ENCODE assay signal across 9 cellular contexts in genomic region chr1:108828074-108828961, GRCh38. TPM values are rescaled to one million over a fixed set of nuclear protein-coding genes. Genes with fewer than 3 reads are reported as not detected.
DNase-seq lines count a peak whose midpoint lies in the region; ATAC-seq, FAIRE-seq and TF ChIP-seq lines count a peak whose summit lies in the region.
"Had no signal": no experiment of that assay in that cellular context is flagged by ENCODE, and none has a peak within 500 bp of the region (broad histone marks: within the 10 kb centered on the region; RNA-seq: fewer than 3 reads in every experiment).

No MANE protein-coding gene starts in this region.

- DNase-seq in NCI-H1436 (lab: John Stamatoyannopoulos, UW): peak; percentile 60
- DNase-seq in NCI-H1436 treated with DMSO at 0.1 percent for 48 hours (lab: John Stamatoyannopoulos, UW): no peak
- peak; percentile 83 for DNase-seq in LoVo (ENCODE audit: low spot score)
- DNase-seq in SK-N-DZ (ENCODE audit: low spot score): peak; percentile 81
- DNase-seq in activated naive CD4-positive, alpha-beta T cell treated with anti-CD3 and anti-CD28 coated beads, Interleukin-2, amount 50 U/mL, for 72 hours (ENCODE audit: low spot score in 2 of 2): peak; percentile 59 to 74
- peak; percentile 81 for DNase-seq in glomerular visceral epithelial cell (ENCODE audit: extremely low spot score)
- DNase-seq in pancreas: peak; percentile 56 to 81 (median 70)
- DNase-seq in thyroid gland: peak; percentile 75 to 83

- no peaks in the 10 kb centered on the region for H3K9me3 Mint-ChIP-seq in activated naive CD4-positive, alpha-beta T cell treated with anti-CD3 and anti-CD28 coated beads, Interleukin-2, amount 50 U/mL, for 72 hours

- FAIRE-seq in pancreas (lab: Jason Lieb, UNC): no peak

- no peaks in the 10 kb centered on the region for H3K36me3 ChIP-seq in pancreas
- no peaks in the 10 kb centered on the region for H3K36me3 ChIP-seq in thyroid gland
- H3K36me3 ChIP-seq: BLaER1 had no signal

- no peak for TF ChIP-seq POLR2A in thyroid gland (IDR thresholded peaks at IDR 0.05)

- no peaks in the 10 kb centered on the region for H3K4me1 ChIP-seq in pancreas
- peaks cover 0 to 15% of the 10 kb centered on the region in 2 donors for H3K4me1 ChIP-seq in thyroid gland

- intact Hi-C loops in pancreas (cut with DNase I) (loop anchor here in 1 of 3 donors (5.0 kb wide), 1 partner anchor 69 kb away; no protein-coding TSS in a partner anchor), thyroid gland (cut with DNase I) (loop anchor here (5.0 kb wide), 1 partner anchor 69 kb away; no protein-coding TSS in a partner anchor)

- ATAC-seq in activated naive CD4-positive, alpha-beta T cell treated with anti-CD3 and anti-CD28 coated beads, Interleukin-2, amount 50 U/mL, for 72 hours: peak; percentile 80 to 81
- peak; percentile 77 to 86 (median 83) for ATAC-seq in pancreas

- no peaks in the 10 kb centered on the region for H3K9me3 ChIP-seq in pancreas
- no peaks in the 10 kb centered on the region for H3K9me3 ChIP-seq in thyroid gland
- H3K9me3 ChIP-seq: BLaER1 had no signal

- WGBS in pancreas, 2 donors: 25 to 35% methylated on average over 12 of the region's 12 CpGs
- whole genome bisulfite sequencing in thyroid gland, 2 donors: 15 to 32% methylated on average over 10 of the region's 12 CpGs

- H3K27ac ChIP-seq in pancreas (no peak overlapping the region), thyroid gland (peak overlapping the region in 2 of 3 donors; percentile 34 to 37)
- H3K27ac ChIP-seq: BLaER1 had no signal

- no peak overlapping the region for H3K27ac Mint-ChIP-seq in activated naive CD4-positive, alpha-beta T cell treated with anti-CD3 and anti-CD28 coated beads, Interleukin-2, amount 50 U/mL, for 72 hours

- no peaks in the 10 kb centered on the region for H3K36me3 Mint-ChIP-seq in activated naive CD4-positive, alpha-beta T cell treated with anti-CD3 and anti-CD28 coated beads, Interleukin-2, amount 50 U/mL, for 72 hours

- TF ChIP-seq CTCF in pancreas (IDR thresholded peaks at IDR 0.05) (peak; percentile 49 to 72 (median 66)), thyroid gland (IDR thresholded peaks at IDR 0.05) (peak; percentile 52 to 71 (median 66))

- no peaks in the 10 kb centered on the region for H3K27me3 ChIP-seq in pancreas
- no peaks in the 10 kb centered on the region for H3K27me3 ChIP-seq in thyroid gland
- H3K27me3 ChIP-seq: BLaER1 had no signal

- H3K4me3 ChIP-seq in pancreas (no peak overlapping the region), thyroid gland (replicated peaks in 1 of 3) (no peak overlapping the region)
- H3K4me3 ChIP-seq: BLaER1 had no signal

RNA-seq across cellular contexts. Expression of gene AKNAD1, which starts 28.6 kb away (rescaled TPM):
- polyA plus RNA-seq in SK-N-DZ (2014; cell fraction: cytosol; rRNA removed): 2.3 and 2.4 TPM in 2 replicates
- polyA plus RNA-seq in SK-N-DZ (2014; cell fraction: nucleus; rRNA removed): 8.0 and 9.6 TPM in 2 replicates
- total RNA-seq in activated naive CD4-positive, alpha-beta T cell treated with anti-CD3 and anti-CD28 coated beads, Interleukin-2, amount 50 U/mL, for 72 hours: not detected
- total RNA-seq in pancreas (not detected), thyroid gland (1 to 10 TPM in 1 of 4 donors, not detected in 3; 6.2 TPM)
- under 1 TPM in 1 of 2 donors, not detected in 1; 0.23 TPM for polyA plus RNA-seq in pancreas

RNA-seq across cellular contexts. Expression of gene GPSM2, which starts 48.5 kb away (rescaled TPM):
- 50.0 and 55.9 TPM in 2 replicates for polyA plus RNA-seq in SK-N-DZ (2014; cell fraction: cytosol; rRNA removed)
- polyA plus RNA-seq in SK-N-DZ (2014; cell fraction: nucleus; rRNA removed): 24.1 and 27.7 TPM in 2 replicates
- 10 to 100 TPM; 17.3 to 28.1 TPM for total RNA-seq in activated naive CD4-positive, alpha-beta T cell treated with anti-CD3 and anti-CD28 coated beads, Interleukin-2, amount 50 U/mL, for 72 hours
- 1 to 10 TPM in 3 of 6 donors, under 1 TPM in 3; 0.19 to 1.6 (median 0.74) TPM for total RNA-seq in pancreas
- polyA plus RNA-seq in pancreas: under 1 TPM; 0.42 to 0.92 TPM
- total RNA-seq in thyroid gland: 10 to 100 TPM in 1 of 4 donors, 1 to 10 TPM in 3; 1.3 to 15.5 (median 6.1) TPM

Comparison
In these comparisons a context has a peak if more than half of its experiments do, and no peak if none do; other contexts are left out.
1. H3K27ac ChIP-seq: peak in thyroid gland (2 of 3); none in pancreas (0 of 4).